23 cellular contexts compared by ENCODE assay signal in the genomic region with DNA sequence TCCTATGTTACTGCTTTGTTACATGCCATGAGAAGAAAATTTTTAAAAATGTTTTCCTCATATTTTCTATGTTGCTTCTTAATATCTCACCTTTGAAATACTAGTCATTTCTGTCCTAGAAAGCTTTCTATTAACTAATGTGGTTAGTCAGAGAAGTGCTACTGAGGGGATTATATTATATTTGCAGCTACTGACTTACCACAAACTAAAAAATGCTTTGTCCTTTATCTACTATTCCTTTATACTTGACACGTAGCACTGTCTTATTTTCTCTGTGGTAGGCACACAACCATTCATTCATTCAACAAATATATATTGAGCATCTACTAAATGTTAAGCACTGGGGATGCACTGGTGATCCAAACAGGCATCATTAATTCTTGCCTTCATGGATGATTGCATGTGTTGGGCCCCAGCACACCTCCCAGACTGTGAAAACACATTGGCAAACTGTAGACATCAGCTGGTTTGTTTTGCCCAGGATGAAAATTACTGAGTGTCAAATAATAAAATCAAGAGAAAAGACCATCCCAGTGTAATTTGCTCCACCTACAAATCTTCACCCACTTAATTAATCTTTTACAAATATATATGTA. TPM values are rescaled to one million over a fixed set of nuclear protein-coding genes. Genes with fewer than 3 reads are reported as not detected.
DNase-seq lines count a peak whose midpoint lies in the region; ATAC-seq lines count a peak whose summit lies in the region.
"Had no signal": no experiment of that assay in that cellular context is flagged by ENCODE, and none has a peak within 500 bp of the region (broad histone marks: within the 10 kb centered on the region; RNA-seq: fewer than 3 reads in every experiment).

No MANE protein-coding gene starts in this region.

- no peak overlapping the region for H2AFZ ChIP-seq in ACC112 (ENCODE audit: low read length, unreplicated experiment)

- no peak overlapping the region for H3K4me3 Mint-ChIP-seq in T-cell
- H3K4me3 Mint-ChIP-seq: activated naive CD8-positive, alpha-beta T cell treated with anti-CD3 and anti-CD28 coated beads, Interleukin-2, amount 10 ng/mL, durations not matched to agents 7 days and 5 days; CD4-positive, alpha-beta memory T cell; stimulated activated naive CD8-positive, alpha-beta T cell treated with anti-CD3 and anti-CD28 coated beads, Interleukin-15, Interleukin-2, amounts not matched to agents 100 ng/mL and 50 ng/mL, for 24 hours; T-helper 2 cell treated with Interferon-gamma antibody and Interleukin-4, amounts not matched to agents 5 μg/mL and 100 μg/mL, for 36 hours had no signal

- H3K79me2 ChIP-seq in ACC112 (ENCODE audit: control insufficient read depth, insufficient read depth, low read length, unreplicated experiment), result no peaks in the 10 kb centered on the region

- ATAC-seq in GM19351 (IDR thresholded peaks at IDR 0.05; ENCODE audit: unreplicated experiment) (peak; percentile 55), HG02678 (IDR thresholded peaks at IDR 0.05; ENCODE audit: unreplicated experiment) (peak; percentile 85), HG03432 (IDR thresholded peaks at IDR 0.05; ENCODE audit: unreplicated experiment) (peak; percentile 86), T-cell (replicated peaks in 1 of 4) (no peak)
- ATAC-seq: gastrocnemius medialis had no signal

- peaks cover 2 to 5% (median 4%) of the 10 kb centered on the region in 3 donors for H3K9me3 Mint-ChIP-seq in T-cell
- H3K9me3 Mint-ChIP-seq: activated naive CD8-positive, alpha-beta T cell treated with anti-CD3 and anti-CD28 coated beads, Interleukin-2, amount 10 ng/mL, durations not matched to agents 7 days and 5 days; T-helper 2 cell treated with Interferon-gamma antibody and Interleukin-4, amounts not matched to agents 5 μg/mL and 100 μg/mL, for 36 hours had no signal

- H3K27ac Mint-ChIP-seq in T-cell, result no peak overlapping the region
- H3K27ac Mint-ChIP-seq: activated naive CD8-positive, alpha-beta T cell treated with anti-CD3 and anti-CD28 coated beads, Interleukin-2, amount 10 ng/mL, durations not matched to agents 7 days and 5 days; CD4-positive, alpha-beta memory T cell; stimulated activated naive CD8-positive, alpha-beta T cell treated with anti-CD3 and anti-CD28 coated beads, Interleukin-15, Interleukin-2, amounts not matched to agents 100 ng/mL and 50 ng/mL, for 24 hours; T-helper 2 cell treated with Interferon-gamma antibody and Interleukin-4, amounts not matched to agents 5 μg/mL and 100 μg/mL, for 36 hours had no signal

- H3K27ac ChIP-seq in ACC112 (ENCODE audit: low read depth, low read length), result no peak overlapping the region
- H3K27ac ChIP-seq: skin epidermis had no signal

- H3K4me1 ChIP-seq in ACC112 (ENCODE audit: control insufficient read depth, insufficient read depth, low read length, unreplicated experiment), result no peaks in the 10 kb centered on the region

- CTCF ChIA-PET in T-cell (lab: Charles Lee), result no interaction called here

- no peaks in the 10 kb centered on the region for H3K36me3 Mint-ChIP-seq in T-cell
- H3K36me3 Mint-ChIP-seq: activated naive CD8-positive, alpha-beta T cell treated with anti-CD3 and anti-CD28 coated beads, Interleukin-2, amount 10 ng/mL, durations not matched to agents 7 days and 5 days; CD4-positive, alpha-beta memory T cell had no signal

- H3K27me3 ChIP-seq in ACC112 (ENCODE audit: insufficient read depth, low read length), result no peaks in the 10 kb centered on the region
- H3K27me3 ChIP-seq: gastrocnemius medialis, MG63 had no signal

- DNase-seq in T-cell (no peak), AML-193 (lab: John Stamatoyannopoulos, UW) (no peak), glomerular visceral epithelial cell (ENCODE audit: extremely low spot score) (no peak)
- DNase-seq in activated T-cell treated with anti-CD3 and anti-CD28 coated beads, Interleukin-2, amount 50 U/mL, for 48 hours, result no peak
- DNase-seq: 8988T; activated CD4-positive, alpha-beta T cell treated with anti-CD3 and anti-CD28 coated beads for 1 hour; activated naive CD8-positive, alpha-beta T cell treated with anti-CD3 and anti-CD28 coated beads, Interleukin-2, amount 10 ng/mL, durations not matched to agents 7 days and 5 days; activated T-cell treated with anti-CD3 and anti-CD28 coated beads for 4 hours; caudate nucleus; CD4-positive, alpha-beta memory T cell; gastrocnemius medialis; islet precursor cell; MG63; midbrain; NCI-H2107; Right ventricle myocardium superior had no signal

- no peaks in the 10 kb centered on the region for H3K4me1 Mint-ChIP-seq in T-cell
- H3K4me1 Mint-ChIP-seq: activated naive CD8-positive, alpha-beta T cell treated with anti-CD3 and anti-CD28 coated beads, Interleukin-2, amount 10 ng/mL, durations not matched to agents 7 days and 5 days; CD4-positive, alpha-beta memory T cell had no signal

- no peaks in the 10 kb centered on the region for H3K36me3 ChIP-seq in ACC112 (ENCODE audit: insufficient read depth, low read length)
- H3K36me3 ChIP-seq: gastrocnemius medialis, MG63 had no signal

- H3K4me3 ChIP-seq in ACC112 (ENCODE audit: low read depth, low read length), result peak overlapping the region; percentile 32; the same call in 1 of the 2 replicates
- H3K4me3 ChIP-seq: gastrocnemius medialis, MG63, skin epidermis had no signal

- POLR2A ChIA-PET in T-cell (lab: Charles Lee), result no interaction called here

- H3K27me3 Mint-ChIP-seq in T-cell, result peaks cover 0 to 5% of the 10 kb centered on the region in 2 donors
- H3K27me3 Mint-ChIP-seq: activated naive CD8-positive, alpha-beta T cell treated with anti-CD3 and anti-CD28 coated beads, Interleukin-2, amount 10 ng/mL, durations not matched to agents 7 days and 5 days; CD4-positive, alpha-beta memory T cell; stimulated activated naive CD8-positive, alpha-beta T cell treated with anti-CD3 and anti-CD28 coated beads, Interleukin-15, Interleukin-2, amounts not matched to agents 100 ng/mL and 50 ng/mL, for 24 hours had no signal

RNA-seq across cellular contexts. Expression of gene MLIP, which starts 10.7 kb away (rescaled TPM):
- not detected for total RNA-seq in T-cell
- total RNA-seq: activated naive CD8-positive, alpha-beta T cell treated with anti-CD3 and anti-CD28 coated beads, Interleukin-2, amount 10 ng/mL, durations not matched to agents 7 days and 5 days; CD4-positive, alpha-beta memory T cell had no signal

Comparison
In these comparisons a context has a peak if more than half of its experiments do, and no peak if none do; other contexts are left out.
1. ATAC-seq: peak in GM19351 (single experiment), HG02678 (single experiment) and HG03432 (single experiment); none in T-cell (0 of 4).